19 cellular contexts compared by ENCODE assay signal in genomic region chr17:50353600-50354195, GRCh38. TPM values are rescaled to one million over a fixed set of nuclear protein-coding genes. Genes with fewer than 3 reads are reported as not detected.
A peak's percentile ranks its signal among the peaks of the same experiment; 100 is the strongest.
DNase-seq lines count a peak whose midpoint lies in the region; ATAC-seq, FAIRE-seq and TF ChIP-seq lines count a peak whose summit lies in the region.
"Had no signal": no experiment of that assay in that cellular context is flagged by ENCODE, and none has a peak within 500 bp of the region (broad histone marks: within the 10 kb centered on the region; RNA-seq: fewer than 3 reads in every experiment).

No MANE protein-coding gene starts in this region.

- no peak overlapping the region for H3K27ac ChIP-seq in kidney (ENCODE audit: low read depth in 2 of 2, low read length in 2 of 2)
- no peak overlapping the region for H3K27ac ChIP-seq in effector memory CD4-positive, alpha-beta T cell (ENCODE audit: insufficient read depth, low read length, poor library complexity, severe bottlenecking)
- H3K27ac ChIP-seq: 22Rv1 had no signal

- no peaks in the 10 kb centered on the region for H3K9me3 ChIP-seq in kidney (ENCODE audit: control insufficient read depth in 1 of 2, low read length in 2 of 2)
- no peaks in the 10 kb centered on the region for H3K9me3 ChIP-seq in effector memory CD4-positive, alpha-beta T cell (ENCODE audit: control insufficient read depth, low read length)

- no peak overlapping the region for H3K4me3 Mint-ChIP-seq in activated CD8-positive, alpha-beta memory T cell treated with anti-CD3 and anti-CD28 coated beads, Interleukin-2, amount 10 ng/mL, durations not matched to agents 7 days and 5 days
- H3K4me3 Mint-ChIP-seq: CD14-positive monocyte had no signal

- no peaks in the 10 kb centered on the region for H3K4me1 ChIP-seq in kidney (ENCODE audit: control insufficient read depth in 1 of 2, insufficient read depth in 1 of 2, low read depth in 1 of 2, low read length in 2 of 2)
- H3K4me1 ChIP-seq in effector memory CD4-positive, alpha-beta T cell (ENCODE audit: control insufficient read depth, insufficient read depth, low read length, poor library complexity, severe bottlenecking) = no peaks in the 10 kb centered on the region

- no peak for TF ChIP-seq CTCF in kidney (IDR thresholded peaks at IDR 0.05; ENCODE audit: borderline replicate concordance, extremely low read depth, insufficient read depth)

- no peak overlapping the region for H3K27ac Mint-ChIP-seq in activated CD8-positive, alpha-beta memory T cell treated with anti-CD3 and anti-CD28 coated beads, Interleukin-2, amount 10 ng/mL, durations not matched to agents 7 days and 5 days

- peaks cover 9% of the 10 kb centered on the region for H3K4me1 Mint-ChIP-seq in activated CD8-positive, alpha-beta memory T cell treated with anti-CD3 and anti-CD28 coated beads, Interleukin-2, amount 10 ng/mL, durations not matched to agents 7 days and 5 days

- no peaks in the 10 kb centered on the region for H3K27me3 ChIP-seq in H7 (ENCODE audit: control insufficient read depth, insufficient read depth, low read length)
- H3K27me3 ChIP-seq in effector memory CD4-positive, alpha-beta T cell (replicated peaks; ENCODE audit: control insufficient read depth, insufficient read depth, low read length, poor library complexity, severe bottlenecking) = no peaks in the 10 kb centered on the region

- peaks cover 8% of the 10 kb centered on the region for H3K36me3 Mint-ChIP-seq in activated CD8-positive, alpha-beta memory T cell treated with anti-CD3 and anti-CD28 coated beads, Interleukin-2, amount 10 ng/mL, durations not matched to agents 7 days and 5 days

- no peak for FAIRE-seq in kidney (lab: Jason Lieb, UNC)
- FAIRE-seq: GM12891 had no signal

- peak; percentile 21 for DNase-seq in activated CD8-positive, alpha-beta memory T cell treated with anti-CD3 and anti-CD28 coated beads, Interleukin-2, amount 10 ng/mL, durations not matched to agents 7 days and 5 days
- DNase-seq in activated CD8-positive, alpha-beta memory T cell treated with anti-CD3 and anti-CD28 coated beads for 24 hours = no peak
- DNase-seq in H7 (peak; percentile 48), kidney (peak; percentile 65), sciatic nerve (ENCODE audit: low spot score) (peak; percentile 53), NCI-H510A treated with DMSO at 0.1 percent for 48 hours (lab: John Stamatoyannopoulos, UW) (no peak)
- no peak for DNase-seq in effector memory CD4-positive, alpha-beta T cell
- DNase-seq in activated CD4-positive, alpha-beta T cell treated with anti-CD3 and anti-CD28 coated beads for 4 hours = no peak
- DNase-seq: DMS153, GOT3, KG1, NCI-H1105 treated with DMSO at 0.1 percent for 48 hours, NCI-H1694, NCI-H510A, NCI-H774, SHP77 treated with DMSO at 0.1 percent for 48 hours had no signal

- ATAC-seq in activated CD8-positive, alpha-beta memory T cell treated with anti-CD3 and anti-CD28 coated beads, Interleukin-2, amount 10 ng/mL, durations not matched to agents 7 days and 5 days = no peak
- no peak for ATAC-seq in sciatic nerve

- no peak overlapping the region for H3K9ac ChIP-seq in kidney (ENCODE audit: low read length in 2 of 2)

- CTCF ChIA-PET in activated CD8-positive, alpha-beta memory T cell treated with anti-CD3 and anti-CD28 coated beads, Interleukin-2, amount 10 ng/mL, durations not matched to agents 7 days and 5 days (lab: Charles Lee) = no interaction called here

- H3K9me3 Mint-ChIP-seq in activated CD8-positive, alpha-beta memory T cell treated with anti-CD3 and anti-CD28 coated beads, Interleukin-2, amount 10 ng/mL, durations not matched to agents 7 days and 5 days (ENCODE audit: low read depth) = no peaks in the 10 kb centered on the region
- H3K9me3 Mint-ChIP-seq: CD14-positive monocyte had no signal

- H3K4me3 ChIP-seq in H7 (ENCODE audit: insufficient read depth, low read depth, low read length) = no peak overlapping the region
- H3K4me3 ChIP-seq in kidney (ENCODE audit: low read length in 2 of 2) = no peak overlapping the region
- no peak overlapping the region for H3K4me3 ChIP-seq in effector memory CD4-positive, alpha-beta T cell (ENCODE audit: insufficient read depth, low read depth, low read length, poor library complexity, severe bottlenecking)

- H3K27me3 Mint-ChIP-seq in activated CD8-positive, alpha-beta memory T cell treated with anti-CD3 and anti-CD28 coated beads, Interleukin-2, amount 10 ng/mL, durations not matched to agents 7 days and 5 days = no peaks in the 10 kb centered on the region

- H3K36me3 ChIP-seq in H7 (replicated peaks; ENCODE audit: control insufficient read depth, insufficient read depth, low read length) (peaks cover 27% of the 10 kb centered on the region), kidney (ENCODE audit: control insufficient read depth in 1 of 2, insufficient read depth in 2 of 2, low read length in 2 of 2) (peaks cover 7 to 20% of the 10 kb centered on the region in 2 donors)
- H3K36me3 ChIP-seq in effector memory CD4-positive, alpha-beta T cell (ENCODE audit: control insufficient read depth, insufficient read depth, low read length) = peaks cover 45% of the 10 kb centered on the region

- intact Hi-C loops in kidney (cut with DNase I) (no loop called here), sciatic nerve (cut with DNase I) (no loop called here)

RNA-seq across cellular contexts. Expression of gene XYLT2, which starts 7.8 kb away (rescaled TPM):
- total RNA-seq in activated CD8-positive, alpha-beta memory T cell treated with anti-CD3 and anti-CD28 coated beads, Interleukin-2, amount 10 ng/mL, durations not matched to agents 7 days and 5 days = 10 to 100 TPM; 33.1 to 38.2 TPM
- total RNA-seq in H7 (2014; rRNA removed; shearing (Covaris generic)) = 47.5 and 54.3 TPM in 2 replicates
- total RNA-seq in kidney = 30.0 TPM
- polyA plus RNA-seq in kidney (ENCODE audit: insufficient read depth, low read depth, low replicate concordance) = 21.2 TPM
- total RNA-seq in sciatic nerve = 20.0 TPM

RNA-seq across cellular contexts. Expression of gene MRPL27, which starts 19.3 kb away (rescaled TPM):
- 10 to 100 TPM; 65.7 to 81.8 TPM for total RNA-seq in activated CD8-positive, alpha-beta memory T cell treated with anti-CD3 and anti-CD28 coated beads, Interleukin-2, amount 10 ng/mL, durations not matched to agents 7 days and 5 days
- total RNA-seq in H7 (2014; rRNA removed; shearing (Covaris generic)) = 55.5 and 86.3 TPM in 2 replicates
- total RNA-seq in kidney = 54.0 TPM
- 227 TPM for polyA plus RNA-seq in kidney (ENCODE audit: insufficient read depth, low read depth, low replicate concordance)
- 41.2 TPM for total RNA-seq in sciatic nerve

RNA-seq across cellular contexts. Expression of gene EME1, which starts 19.3 kb away (rescaled TPM):
- 10 to 100 TPM; 34.0 to 40.8 TPM for total RNA-seq in activated CD8-positive, alpha-beta memory T cell treated with anti-CD3 and anti-CD28 coated beads, Interleukin-2, amount 10 ng/mL, durations not matched to agents 7 days and 5 days
- 21.7 and 28.2 TPM in 2 replicates for total RNA-seq in H7 (2014; rRNA removed; shearing (Covaris generic))
- total RNA-seq in kidney = 1.0 TPM
- polyA plus RNA-seq in kidney (ENCODE audit: insufficient read depth, low read depth, low replicate concordance) = not detected
- total RNA-seq in sciatic nerve = 1.5 TPM

RNA-seq across cellular contexts. Expression of gene LRRC59, which starts 43.6 kb away (rescaled TPM):
- 10 to 100 TPM; 71.5 to 82.6 TPM for total RNA-seq in activated CD8-positive, alpha-beta memory T cell treated with anti-CD3 and anti-CD28 coated beads, Interleukin-2, amount 10 ng/mL, durations not matched to agents 7 days and 5 days
- 105 and 119 TPM in 2 replicates for total RNA-seq in H7 (2014; rRNA removed; shearing (Covaris generic))
- total RNA-seq in kidney (61.7 TPM), sciatic nerve (33.6 TPM)
- 37.0 TPM for polyA plus RNA-seq in kidney (ENCODE audit: insufficient read depth, low read depth, low replicate concordance)

Comparison
In these comparisons a context has a peak if more than half of its experiments do, and no peak if none do; other contexts are left out.
1. DNase-seq: peak in activated CD8-positive, alpha-beta memory T cell treated with anti-CD3 and anti-CD28 coated beads, Interleukin-2, amount 10 ng/mL, durations not matched to agents 7 days and 5 days (single experiment), H7 (single experiment), kidney (single experiment) and sciatic nerve (single experiment); none in activated CD8-positive, alpha-beta memory T cell treated with anti-CD3 and anti-CD28 coated beads for 24 hours (single experiment), NCI-H510A treated with DMSO at 0.1 percent for 48 hours (single experiment), effector memory CD4-positive, alpha-beta T cell (0 of 3) and activated CD4-positive, alpha-beta T cell treated with anti-CD3 and anti-CD28 coated beads for 4 hours (0 of 2).